ENCODE assay signal across 3 cellular contexts in genomic region chr10:50271564-50272250, GRCh38.
TF ChIP-seq lines count a peak whose summit lies in the region.

No MANE protein-coding gene starts in this region.

TF ChIP-seq in HepG2, 621 proteins besides CTCF, POLR2A, EP300 and RAD21:
- peak; percentile 29; the same call in 1 of the 2 replicates for TF ChIP-seq STAG1 (CRISPR knock-in tag; IDR thresholded peaks at IDR 0.05)
- no peak for TF ChIP-seq NFE2L2 (IDR thresholded peaks at IDR 0.05; ENCODE audit: low read length)
- TF ChIP-seq FOXA1 (IDR thresholded peaks at IDR 0.05): no peak
- no peak for TF ChIP-seq FOXA1 (CRISPR knock-in tag; IDR thresholded peaks at IDR 0.05)
- peak; percentile 98 for TF ChIP-seq ZNF576 (CRISPR knock-in tag; IDR thresholded peaks at IDR 0.05)

TF ChIP-seq in HEK293, 187 proteins besides CTCF, POLR2A, EP300 and RAD21:
- TF ChIP-seq ZNF10 (tag by site-specific recombination; IDR thresholded peaks at IDR 0.05) (0 out of 2 replicates have a peak, but pooled peaks have one; percentile 40), TCF7L2 (IDR thresholded peaks at IDR 0.05; ENCODE audit: borderline replicate concordance, low read depth, low read length) (no peak), MEIS1 (CRISPR knock-in tag; IDR thresholded peaks at IDR 0.05; ENCODE audit: borderline replicate concordance) (no peak), ZNF350 (tag by site-specific recombination; IDR thresholded peaks at IDR 0.05) (no peak), ZBTB8A (tag by site-specific recombination; IDR thresholded peaks at IDR 0.05) (no peak)
- TF ChIP-seq, protein P1, sequence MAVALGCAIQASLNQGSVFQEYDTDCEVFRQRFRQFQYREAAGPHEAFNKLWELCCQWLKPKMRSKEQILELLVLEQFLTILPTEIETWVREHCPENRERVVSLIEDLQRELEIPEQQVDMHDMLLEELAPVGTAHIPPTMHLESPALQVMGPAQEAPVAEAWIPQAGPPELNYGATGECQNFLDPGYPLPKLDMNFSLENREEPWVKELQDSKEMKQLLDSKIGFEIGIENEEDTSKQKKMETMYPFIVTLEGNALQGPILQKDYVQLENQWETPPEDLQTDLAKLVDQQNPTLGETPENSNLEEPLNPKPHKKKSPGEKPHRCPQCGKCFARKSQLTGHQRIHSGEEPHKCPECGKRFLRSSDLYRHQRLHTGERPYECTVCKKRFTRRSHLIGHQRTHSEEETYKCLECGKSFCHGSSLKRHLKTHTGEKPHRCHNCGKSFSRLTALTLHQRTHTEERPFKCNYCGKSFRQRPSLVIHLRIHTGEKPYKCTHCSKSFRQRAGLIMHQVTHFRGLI (tag by site-specific recombination; IDR thresholded peaks at IDR 0.05): no peak
TF ChIP-seq in HEK293: peak in this region for 1.

TF ChIP-seq in K562, 482 proteins besides CTCF, POLR2A, EP300 and RAD21:
- TF ChIP-seq MTA3 (IDR thresholded peaks at IDR 0.05; ENCODE audit: borderline replicate concordance) (peak; percentile 51; the same call in 1 of the 2 replicates), MEF2A (IDR thresholded peaks at IDR 0.05; ENCODE audit: control insufficient read depth, low read depth, low read length) (peak; percentile 79), NR4A1 (CRISPR knock-in tag; IDR thresholded peaks at IDR 0.05) (no peak), NR4A1 (tag; IDR thresholded peaks at IDR 0.05) (no peak), CTBP1 (IDR thresholded peaks at IDR 0.05; ENCODE audit: borderline replicate concordance) (peak; percentile 73; the same call in 1 of the 2 replicates), MEF2D (tag; conservative IDR thresholded peaks at IDR 0.05; ENCODE audit: low read depth) (peak; percentile 63; the same call in 1 of the 2 replicates), NRF1 (conservative IDR thresholded peaks at IDR 0.05 in 1 of 2, IDR thresholded peaks at IDR 0.05 in 1 of 2) (peak; percentile 27 to 45; a peak in 3 of 4 replicates), POLR2AphosphoS5 (IDR thresholded peaks at IDR 0.05; ENCODE audit: control insufficient read depth, insufficient read depth, low read depth, low read length) (no peak), LCOR (CRISPR knock-in tag; IDR thresholded peaks at IDR 0.05) (peak; percentile 35; the same call in 1 of the 2 replicates), ZKSCAN3 (CRISPR knock-in tag; IDR thresholded peaks at IDR 0.05) (peak; percentile 75; the same call in 1 of the 2 replicates), RBM25 (IDR thresholded peaks at IDR 0.05; ENCODE audit: low read depth, low read length, severe bottlenecking) (no peak), NFYB (IDR thresholded peaks at IDR 0.05; ENCODE audit: extremely low read depth, insufficient read length) (no peak), ZNF398 (CRISPR knock-in tag; IDR thresholded peaks at IDR 0.05) (no peak), ARID1B (IDR thresholded peaks at IDR 0.05) (0 out of 2 replicates have a peak, but pooled peaks have one; percentile 16), CHD2 (IDR thresholded peaks at IDR 0.05; ENCODE audit: low read depth, low read length) (no peak), RCOR1 (IDR thresholded peaks at IDR 0.05; ENCODE audit: borderline replicate concordance in 1 of 2, low read depth in 2 of 2, low read length in 2 of 2) (peak in 1 of 2 experiments; percentile 52; a peak in 1 of 4 replicates), RERE (CRISPR knock-in tag; IDR thresholded peaks at IDR 0.05; ENCODE audit: borderline replicate concordance) (no peak), RB1 (IDR thresholded peaks at IDR 0.05; ENCODE audit: low read depth) (0 out of 2 replicates have a peak, but pooled peaks have one; percentile 24), SOX6 (IDR thresholded peaks at IDR 0.05) (no peak), HDGF (IDR thresholded peaks at IDR 0.05) (no peak), SREBF2 (CRISPR knock-in tag; IDR thresholded peaks at IDR 0.05) (0 out of 2 replicates have a peak, but pooled peaks have one; percentile 37)
- TF ChIP-seq, protein P2, sequence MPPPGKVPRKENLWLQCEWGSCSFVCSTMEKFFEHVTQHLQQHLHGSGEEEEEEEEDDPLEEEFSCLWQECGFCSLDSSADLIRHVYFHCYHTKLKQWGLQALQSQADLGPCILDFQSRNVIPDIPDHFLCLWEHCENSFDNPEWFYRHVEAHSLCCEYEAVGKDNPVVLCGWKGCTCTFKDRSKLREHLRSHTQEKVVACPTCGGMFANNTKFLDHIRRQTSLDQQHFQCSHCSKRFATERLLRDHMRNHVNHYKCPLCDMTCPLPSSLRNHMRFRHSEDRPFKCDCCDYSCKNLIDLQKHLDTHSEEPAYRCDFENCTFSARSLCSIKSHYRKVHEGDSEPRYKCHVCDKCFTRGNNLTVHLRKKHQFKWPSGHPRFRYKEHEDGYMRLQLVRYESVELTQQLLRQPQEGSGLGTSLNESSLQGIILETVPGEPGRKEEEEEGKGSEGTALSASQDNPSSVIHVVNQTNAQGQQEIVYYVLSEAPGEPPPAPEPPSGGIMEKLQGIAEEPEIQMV (tag; conservative IDR thresholded peaks at IDR 0.05; ENCODE audit: low read depth): no peak
